ENCODE assay signal across 15 cellular contexts in genomic region chr14:51474854-51475253, GRCh38.
A peak's percentile ranks its signal among the peaks of the same experiment; 100 is the strongest.
DNase-seq lines count a peak whose midpoint lies in the region; ATAC-seq, FAIRE-seq and TF ChIP-seq lines count a peak whose summit lies in the region.
"Had no signal": no experiment of that assay in that cellular context is flagged by ENCODE, and none has a peak within 500 bp of the region (broad histone marks: within the 10 kb centered on the region; RNA-seq: fewer than 3 reads in every experiment).

No MANE protein-coding gene starts in this region.

- intact Hi-C loops in esophagus squamous epithelium (cut with DNase I), result no loop called here

- ATAC-seq in activated naive CD8-positive, alpha-beta T cell treated with anti-CD3 and anti-CD28 coated beads, Interleukin-2, amount 50 U/mL, for 24 hours, result no peak
- ATAC-seq: HepG2 had no signal

- H3K36me3 ChIP-seq in bronchial epithelial cell (ENCODE audit: control insufficient read depth, insufficient read depth, low read length) (no peaks in the 10 kb centered on the region), esophagus squamous epithelium (no peaks in the 10 kb centered on the region)
- H3K36me3 ChIP-seq: BLaER1 treated with 17β-estradiol and CSF1 and Interleukin-3, amounts not matched to agents 10 nM and 100 nM had no signal

- H3K27ac ChIP-seq in esophagus squamous epithelium (peak overlapping the region; percentile 43 to 90 (median 78)), substantia nigra (ENCODE audit: low read depth, low read length, poor library complexity, severe bottlenecking) (no peak overlapping the region)
- H3K27ac ChIP-seq: BLaER1 treated with 17β-estradiol and CSF1 and Interleukin-3, amounts not matched to agents 10 nM and 100 nM had no signal

- no peaks in the 10 kb centered on the region for H3K9me3 Mint-ChIP-seq in activated naive CD8-positive, alpha-beta T cell treated with anti-CD3 and anti-CD28 coated beads, Interleukin-2, amount 50 U/mL, for 24 hours
- H3K9me3 Mint-ChIP-seq: HFFc6 had no signal

- no peak overlapping the region for H3K27ac Mint-ChIP-seq in activated naive CD8-positive, alpha-beta T cell treated with anti-CD3 and anti-CD28 coated beads, Interleukin-2, amount 50 U/mL, for 24 hours
- H3K27ac Mint-ChIP-seq: CD4-positive, CD25-positive, alpha-beta regulatory T cell had no signal

- no peak for TF ChIP-seq CTCF in bronchial epithelial cell (IDR thresholded peaks at IDR 0.05; ENCODE audit: insufficient read depth, low read length, severe bottlenecking)
- TF ChIP-seq CTCF in esophagus squamous epithelium (IDR thresholded peaks at IDR 0.05), result no peak

- H3K4me3 ChIP-seq in bronchial epithelial cell (ENCODE audit: low read depth, low read length) (no peak overlapping the region), esophagus squamous epithelium (no peak overlapping the region)
- H3K4me3 ChIP-seq: BLaER1 treated with 17β-estradiol and CSF1 and Interleukin-3, amounts not matched to agents 10 nM and 100 nM had no signal

- peaks cover 19 to 82% (median 26%) of the 10 kb centered on the region in 3 donors for H3K4me1 ChIP-seq in esophagus squamous epithelium
- H3K4me1 ChIP-seq: BLaER1 treated with 17β-estradiol and CSF1 and Interleukin-3, amounts not matched to agents 10 nM and 100 nM had no signal

- DNase-seq in NCI-H82 (lab: John Stamatoyannopoulos, UW) (peak; percentile 1), NCI-H82 treated with DMSO at 0.1 percent for 48 hours (lab: John Stamatoyannopoulos, UW; ENCODE audit: unreplicated experiment) (no peak), bronchial epithelial cell (ENCODE audit: low read depth) (peak; percentile 85), esophagus squamous epithelium (lab: John Stamatoyannopoulos, UW) (no peak), substantia nigra (lab: John Stamatoyannopoulos, UW) (no peak)
- no peak for DNase-seq in activated naive CD4-positive, alpha-beta T cell treated with anti-CD3 and anti-CD28 coated beads, Interleukin-2, amount 50 U/mL, for 16 hours
- DNase-seq in activated naive CD8-positive, alpha-beta T cell treated with anti-CD3 and anti-CD28 coated beads, Interleukin-2, amount 50 U/mL, for 24 hours, result no peak
- DNase-seq: ACHN; CD4-positive, CD25-positive, alpha-beta regulatory T cell; HCEC 1CT; HFFc6 had no signal

- H3K9me3 ChIP-seq in esophagus squamous epithelium, result no peaks in the 10 kb centered on the region

- H3K36me3 Mint-ChIP-seq in activated naive CD8-positive, alpha-beta T cell treated with anti-CD3 and anti-CD28 coated beads, Interleukin-2, amount 50 U/mL, for 24 hours (ENCODE audit: low read depth), result no peaks in the 10 kb centered on the region
- H3K36me3 Mint-ChIP-seq: CD4-positive, CD25-positive, alpha-beta regulatory T cell had no signal

- FAIRE-seq in bronchial epithelial cell (lab: Jason Lieb, UNC), result no peak
- FAIRE-seq: GM18507, HepG2, HTR-8/SVneo had no signal

- H3K4me3 Mint-ChIP-seq in activated naive CD8-positive, alpha-beta T cell treated with anti-CD3 and anti-CD28 coated beads, Interleukin-2, amount 50 U/mL, for 24 hours, result no peak overlapping the region
- H3K4me3 Mint-ChIP-seq: CD4-positive, CD25-positive, alpha-beta regulatory T cell had no signal

- peaks cover 5% of the 10 kb centered on the region for H3K27me3 Mint-ChIP-seq in activated naive CD8-positive, alpha-beta T cell treated with anti-CD3 and anti-CD28 coated beads, Interleukin-2, amount 50 U/mL, for 24 hours

- no peak for TF ChIP-seq POLR2A in esophagus squamous epithelium (IDR thresholded peaks at IDR 0.05)

- no peaks in the 10 kb centered on the region for H3K27me3 ChIP-seq in bronchial epithelial cell (ENCODE audit: control insufficient read depth, insufficient read depth, low read length)
- no peaks in the 10 kb centered on the region for H3K27me3 ChIP-seq in esophagus squamous epithelium
- H3K27me3 ChIP-seq: BLaER1 treated with 17β-estradiol and CSF1 and Interleukin-3, amounts not matched to agents 10 nM and 100 nM had no signal

- peaks cover 5% of the 10 kb centered on the region for H3K4me1 Mint-ChIP-seq in activated naive CD8-positive, alpha-beta T cell treated with anti-CD3 and anti-CD28 coated beads, Interleukin-2, amount 50 U/mL, for 24 hours
- H3K4me1 Mint-ChIP-seq: CD4-positive, CD25-positive, alpha-beta regulatory T cell had no signal

Comparison
In these comparisons a context has a peak if more than half of its experiments do, and no peak if none do; other contexts are left out.
1. DNase-seq: peak in NCI-H82 (single experiment) and bronchial epithelial cell (single experiment); none in NCI-H82 treated with DMSO at 0.1 percent for 48 hours (single experiment), esophagus squamous epithelium (single experiment), activated naive CD4-positive, alpha-beta T cell treated with anti-CD3 and anti-CD28 coated beads, Interleukin-2, amount 50 U/mL, for 16 hours (single experiment), activated naive CD8-positive, alpha-beta T cell treated with anti-CD3 and anti-CD28 coated beads, Interleukin-2, amount 50 U/mL, for 24 hours (single experiment) and substantia nigra (0 of 49).